8 cellular contexts compared by ENCODE assay signal in the genomic region with DNA sequence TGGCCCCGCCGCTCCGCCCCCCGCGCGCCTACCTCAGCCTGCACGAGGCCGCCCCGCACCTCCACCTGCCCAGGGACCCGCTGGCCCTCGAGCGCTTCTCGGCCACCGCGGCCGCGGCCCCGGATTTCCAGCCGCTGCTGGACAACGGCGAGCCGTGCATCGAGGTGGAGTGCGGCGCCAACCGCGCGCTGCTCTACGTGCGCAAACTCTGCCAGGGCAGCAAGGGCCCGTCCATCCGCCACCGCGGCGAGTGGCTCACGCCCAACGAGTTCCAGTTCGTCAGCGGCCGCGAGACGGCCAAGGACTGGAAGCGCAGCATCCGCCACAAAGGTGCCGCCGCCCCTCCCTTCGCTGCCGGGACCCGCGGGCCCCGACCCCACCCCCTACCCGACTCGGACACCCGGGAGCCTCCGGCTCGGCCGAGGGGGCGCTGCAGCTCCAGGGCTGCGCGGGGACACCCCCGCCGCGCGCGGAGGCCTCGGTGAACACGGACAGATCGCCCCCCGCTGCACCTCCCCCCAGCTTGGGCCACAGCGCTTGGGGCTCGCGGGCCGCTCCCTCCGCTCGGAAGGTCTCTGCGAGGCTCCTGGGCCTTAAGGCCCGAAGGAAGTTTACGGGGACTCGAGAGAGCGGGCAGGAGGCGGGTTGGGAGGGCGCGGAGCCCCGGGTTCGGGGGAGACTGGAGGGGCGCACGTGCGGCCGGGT. TPM values are rescaled to one million over a fixed set of nuclear protein-coding genes. Genes with fewer than 3 reads are reported as not detected.
DNase-seq lines count a peak whose midpoint lies in the region; ATAC-seq and TF ChIP-seq lines count a peak whose summit lies in the region.

No MANE protein-coding gene starts in this region.

- H3K36me3 Mint-ChIP-seq in nephron progenitor cell (ENCODE audit: low read depth) = peaks cover 20% of the 10 kb centered on the region

- peak overlapping the region; percentile 85 for H3K27ac ChIP-seq in C4-2B
- peak overlapping the region in 1 of 2 donors; percentile 61 for H3K27ac ChIP-seq in coronary artery

- H3K4me1 Mint-ChIP-seq in nephron progenitor cell = peaks cover 54% of the 10 kb centered on the region

- DNase-seq in LoVo (ENCODE audit: low spot score) = peak; percentile 52
- no peak for DNase-seq in coronary artery (ENCODE audit: low spot score)
- DNase-seq in nephron progenitor cell = peak; percentile 72
- no peak for DNase-seq in occipital lobe (lab: John Stamatoyannopoulos, UW)

- H3K27me3 Mint-ChIP-seq in nephron progenitor cell (ENCODE audit: low read depth, poor library complexity) = peaks cover 67% of the 10 kb centered on the region

- H3K9me3 Mint-ChIP-seq in nephron progenitor cell = no peaks in the 10 kb centered on the region

- ATAC-seq in GM21360 (IDR thresholded peaks at IDR 0.05; ENCODE audit: unreplicated experiment) (no peak), GM18873 (IDR thresholded peaks at IDR 0.05; ENCODE audit: low FRiP score, unreplicated experiment) (no peak), GM18519 (IDR thresholded peaks at IDR 0.05; ENCODE audit: low FRiP score, unreplicated experiment) (no peak)

- H3K4me3 Mint-ChIP-seq in nephron progenitor cell = peak overlapping the region; percentile 78

- H3K27ac Mint-ChIP-seq in nephron progenitor cell = no peak overlapping the region

- TF ChIP-seq CTCF in C4-2B (conservative IDR thresholded peaks at IDR 0.05) (no peak), coronary artery (IDR thresholded peaks at IDR 0.05) (no peak), nephron progenitor cell (IDR thresholded peaks at IDR 0.05) (no peak)

- peak overlapping the region; percentile 80 for H3K4me3 ChIP-seq in coronary artery

RNA-seq across cellular contexts. Expression of gene SAMD11, which starts 1.0 kb away (rescaled TPM):
- 0.16 TPM for total RNA-seq in occipital lobe

RNA-seq across cellular contexts. Expression of gene NOC2L, which starts 34.3 kb away (rescaled TPM):
- total RNA-seq in occipital lobe = 52.7 TPM

RNA-seq across cellular contexts. Expression of gene KLHL17, which starts 35.6 kb away (rescaled TPM):
- 6.1 TPM for total RNA-seq in occipital lobe

RNA-seq across cellular contexts. Expression of gene PLEKHN1, which starts 41.5 kb away (rescaled TPM):
- total RNA-seq in occipital lobe = not detected

RNA-seq across cellular contexts. Expression of gene PERM1, which starts 57.1 kb away (rescaled TPM):
- total RNA-seq in occipital lobe = 0.47 TPM

Comparison
In these comparisons a context has a peak if more than half of its experiments do, and no peak if none do; other contexts are left out.
1. DNase-seq: peak in LoVo (single experiment) and nephron progenitor cell (single experiment); none in coronary artery (single experiment) and occipital lobe (single experiment).